In genomic region chr14:48243900-48244299, GRCh38 we compare ENCODE assay signal across 2 cellular contexts.
TF ChIP-seq lines count a peak whose summit lies in the region.

No MANE protein-coding gene starts in this region.

TF ChIP-seq in GM23338, 12 proteins besides CTCF, POLR2A, EP300 and RAD21 (continued from another document):
- TF ChIP-seq JUNB (IDR thresholded peaks at IDR 0.05; ENCODE audit: unreplicated experiment) (no peak), ZNF331 (CRISPR knock-in tag; IDR thresholded peaks at IDR 0.05; ENCODE audit: low read depth) (no peak), ZNF114 (CRISPR knock-in tag; IDR thresholded peaks at IDR 0.05) (no peak)
- TF ChIP-seq, protein P1, sequence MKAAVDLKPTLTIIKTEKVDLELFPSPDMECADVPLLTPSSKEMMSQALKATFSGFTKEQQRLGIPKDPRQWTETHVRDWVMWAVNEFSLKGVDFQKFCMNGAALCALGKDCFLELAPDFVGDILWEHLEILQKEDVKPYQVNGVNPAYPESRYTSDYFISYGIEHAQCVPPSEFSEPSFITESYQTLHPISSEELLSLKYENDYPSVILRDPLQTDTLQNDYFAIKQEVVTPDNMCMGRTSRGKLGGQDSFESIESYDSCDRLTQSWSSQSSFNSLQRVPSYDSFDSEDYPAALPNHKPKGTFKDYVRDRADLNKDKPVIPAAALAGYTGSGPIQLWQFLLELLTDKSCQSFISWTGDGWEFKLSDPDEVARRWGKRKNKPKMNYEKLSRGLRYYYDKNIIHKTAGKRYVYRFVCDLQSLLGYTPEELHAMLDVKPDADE (IDR thresholded peaks at IDR 0.05), result no peak

TF ChIP-seq in WTC11, 78 proteins besides CTCF, POLR2A, EP300 and RAD21:
- TF ChIP-seq, protein P2, sequence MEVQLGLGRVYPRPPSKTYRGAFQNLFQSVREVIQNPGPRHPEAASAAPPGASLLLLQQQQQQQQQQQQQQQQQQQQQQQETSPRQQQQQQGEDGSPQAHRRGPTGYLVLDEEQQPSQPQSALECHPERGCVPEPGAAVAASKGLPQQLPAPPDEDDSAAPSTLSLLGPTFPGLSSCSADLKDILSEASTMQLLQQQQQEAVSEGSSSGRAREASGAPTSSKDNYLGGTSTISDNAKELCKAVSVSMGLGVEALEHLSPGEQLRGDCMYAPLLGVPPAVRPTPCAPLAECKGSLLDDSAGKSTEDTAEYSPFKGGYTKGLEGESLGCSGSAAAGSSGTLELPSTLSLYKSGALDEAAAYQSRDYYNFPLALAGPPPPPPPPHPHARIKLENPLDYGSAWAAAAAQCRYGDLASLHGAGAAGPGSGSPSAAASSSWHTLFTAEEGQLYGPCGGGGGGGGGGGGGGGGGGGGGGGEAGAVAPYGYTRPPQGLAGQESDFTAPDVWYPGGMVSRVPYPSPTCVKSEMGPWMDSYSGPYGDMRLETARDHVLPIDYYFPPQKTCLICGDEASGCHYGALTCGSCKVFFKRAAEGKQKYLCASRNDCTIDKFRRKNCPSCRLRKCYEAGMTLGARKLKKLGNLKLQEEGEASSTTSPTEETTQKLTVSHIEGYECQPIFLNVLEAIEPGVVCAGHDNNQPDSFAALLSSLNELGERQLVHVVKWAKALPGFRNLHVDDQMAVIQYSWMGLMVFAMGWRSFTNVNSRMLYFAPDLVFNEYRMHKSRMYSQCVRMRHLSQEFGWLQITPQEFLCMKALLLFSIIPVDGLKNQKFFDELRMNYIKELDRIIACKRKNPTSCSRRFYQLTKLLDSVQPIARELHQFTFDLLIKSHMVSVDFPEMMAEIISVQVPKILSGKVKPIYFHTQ (CRISPR knock-in tag; IDR thresholded peaks at IDR 0.05), result no peak
- TF ChIP-seq FOXK1 (CRISPR knock-in tag; IDR thresholded peaks at IDR 0.05) (no peak), ZNF425 (CRISPR knock-in tag; conservative IDR thresholded peaks at IDR 0.05) (peak; percentile 46; the same call in 1 of the 2 replicates), TEAD1 (CRISPR knock-in tag; IDR thresholded peaks at IDR 0.05) (no peak), GRHL2 (CRISPR knock-in tag; IDR thresholded peaks at IDR 0.05; ENCODE audit: insufficient replicate concordance, severe bottlenecking) (no peak), PRRX2 (CRISPR knock-in tag; IDR thresholded peaks at IDR 0.05) (no peak), MLX (CRISPR knock-in tag; IDR thresholded peaks at IDR 0.05) (no peak), ZNF532 (CRISPR knock-in tag; IDR thresholded peaks at IDR 0.05; ENCODE audit: borderline replicate concordance) (no peak)
